6 cellular contexts compared by ENCODE assay signal in genomic region chr12:130476451-130476850, GRCh38.
"Had no signal": no experiment of that assay in that cellular context is flagged by ENCODE, and none has a peak within 500 bp of the region (broad histone marks: within the 10 kb centered on the region; RNA-seq: fewer than 3 reads in every experiment).

No MANE protein-coding gene starts in this region.

- DNase-seq: H9, HCEC 1CT, IMR-90, KG1 had no signal

- H3K4me1 Mint-ChIP-seq: GM23338 had no signal

- H3K4me3 Mint-ChIP-seq: GM23338, H9 had no signal

- H2AFZ ChIP-seq: GM23338 had no signal

- H3K27ac Mint-ChIP-seq: GM23338 had no signal

- H3K4me3 ChIP-seq: GM23338, K562 had no signal

- H3K4me2 ChIP-seq: GM23338 had no signal

- ATAC-seq: GM23338, K562 had no signal

- H3K9me3 Mint-ChIP-seq: H9 had no signal
